In the genomic region with DNA sequence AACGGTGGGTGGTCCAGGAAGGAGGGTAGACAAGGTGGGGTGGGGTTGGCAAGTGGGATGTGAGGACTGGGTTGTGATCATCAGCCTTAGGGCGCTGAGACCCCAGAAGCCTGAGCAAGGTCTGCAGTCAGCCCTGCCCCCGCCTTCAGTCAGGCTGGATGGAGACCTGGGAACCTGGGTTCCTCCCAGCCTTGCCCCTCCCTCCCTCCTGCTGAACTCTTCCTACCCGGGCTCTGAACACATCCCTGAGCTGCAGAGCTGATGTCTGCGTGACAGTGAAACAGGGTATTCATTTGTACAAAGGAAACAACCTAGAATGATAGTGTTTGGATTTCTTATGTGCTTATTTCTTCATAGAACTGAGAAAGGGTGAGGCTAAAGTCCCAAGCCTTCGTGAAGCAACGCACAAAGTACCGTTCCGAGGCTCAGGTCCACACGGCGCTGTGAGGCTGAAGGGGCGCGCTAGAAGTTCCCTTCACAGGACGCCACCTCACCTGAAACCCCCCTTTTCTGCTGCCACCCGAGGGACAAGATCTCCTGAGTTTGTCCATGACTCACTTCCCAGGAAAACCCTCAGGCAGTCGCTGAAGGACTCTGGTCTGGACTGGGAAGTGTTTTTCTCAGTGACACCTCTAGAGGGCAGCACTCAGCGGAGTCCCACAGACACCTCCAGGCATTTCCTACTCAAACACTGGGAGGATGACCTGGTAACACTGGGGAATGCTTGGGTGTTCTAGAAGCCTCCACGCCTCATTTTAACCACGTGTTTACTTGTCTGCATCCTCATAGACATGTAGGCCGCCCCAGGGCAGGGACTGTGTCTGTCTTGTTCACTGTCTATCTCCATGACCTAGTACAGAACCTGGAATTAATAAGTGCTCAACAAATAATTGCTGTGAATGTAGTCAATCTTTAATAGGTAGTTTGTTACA, we compare ENCODE assay signal across 9 cellular contexts. TPM values are rescaled to one million over a fixed set of nuclear protein-coding genes. Genes with fewer than 3 reads are reported as not detected.
DNase-seq lines count a peak whose midpoint lies in the region; ATAC-seq, FAIRE-seq and TF ChIP-seq lines count a peak whose summit lies in the region.
"Had no signal": no experiment of that assay in that cellular context is flagged by ENCODE, and none has a peak within 500 bp of the region (broad histone marks: within the 10 kb centered on the region; RNA-seq: fewer than 3 reads in every experiment).

No MANE protein-coding gene starts in this region.

- H3K36me3 ChIP-seq in astrocyte (ENCODE audit: insufficient read depth, low read length) = no peaks in the 10 kb centered on the region

- FAIRE-seq in astrocyte (lab: Jason Lieb, UNC) = peak; percentile 93

- H3K4me2 ChIP-seq in astrocyte (ENCODE audit: low read length) = no peak overlapping the region

- no peaks in the 10 kb centered on the region for H3K36me3 Mint-ChIP-seq in astrocyte (ENCODE audit: low read depth, unreplicated experiment)
- H3K36me3 Mint-ChIP-seq: activated naive CD4-positive, alpha-beta T cell treated with anti-CD3 and anti-CD28 coated beads, Interleukin-2, amount 50 U/mL, for 24 hours had no signal

- H3K27ac ChIP-seq in astrocyte (ENCODE audit: low read depth, low read length) = no peak overlapping the region

- no peak overlapping the region for H3K27ac Mint-ChIP-seq in astrocyte (ENCODE audit: unreplicated experiment)
- H3K27ac Mint-ChIP-seq: activated naive CD4-positive, alpha-beta T cell treated with anti-CD3 and anti-CD28 coated beads, Interleukin-2, amount 50 U/mL, for 24 hours had no signal

- TF ChIP-seq CTCF in LNCaP clone FGC (IDR thresholded peaks at IDR 0.05; ENCODE audit: control insufficient read depth, extremely low read depth, insufficient read depth) (peak; percentile 60), astrocyte (IDR thresholded peaks at IDR 0.05; ENCODE audit: insufficient read depth, low read depth, low read length) (peak; percentile 67)

- H3K9me3 ChIP-seq in astrocyte (ENCODE audit: insufficient read depth, low read depth, low read length) = no peaks in the 10 kb centered on the region

- no peaks in the 10 kb centered on the region for H4K20me1 ChIP-seq in astrocyte (ENCODE audit: insufficient read depth, low read length)

- peaks cover 8% of the 10 kb centered on the region for H3K27me3 ChIP-seq in astrocyte (ENCODE audit: insufficient read depth, low read length)

- H3K4me1 Mint-ChIP-seq in astrocyte (ENCODE audit: low read depth, unreplicated experiment) = no peaks in the 10 kb centered on the region
- H3K4me1 Mint-ChIP-seq: activated naive CD4-positive, alpha-beta T cell treated with anti-CD3 and anti-CD28 coated beads, Interleukin-2, amount 50 U/mL, for 24 hours had no signal

- peaks cover 1% of the 10 kb centered on the region for H3K9me3 Mint-ChIP-seq in astrocyte (ENCODE audit: unreplicated experiment)
- H3K9me3 Mint-ChIP-seq: activated naive CD4-positive, alpha-beta T cell treated with anti-CD3 and anti-CD28 coated beads, Interleukin-2, amount 50 U/mL, for 24 hours had no signal

- DNase-seq in DMS153 treated with DMSO at 0.1 percent for 48 hours (lab: John Stamatoyannopoulos, UW; ENCODE audit: unreplicated experiment) (peak; percentile 18), LNCaP clone FGC (ENCODE audit: low read depth) (no peak), T follicular helper cell (ENCODE audit: low read depth) (peak; percentile 24), astrocyte (ENCODE audit: low read depth) (no peak), iPS DF 4.7 (ENCODE audit: extremely low read depth, low spot score) (peak; percentile 58), DMS79 (lab: John Stamatoyannopoulos, UW) (no peak)
- DNase-seq in stimulated activated CD4-positive, alpha-beta T cell treated with anti-CD3 and anti-CD28 coated beads, Interleukin-1b, Interleukin-23, amount 100 ng/mL, for 4 hours (ENCODE audit: low read depth in 2 of 2) = peak; percentile 13 to 31

- no peak overlapping the region for H2AFZ ChIP-seq in astrocyte (ENCODE audit: low read depth, low read length)

- peaks cover 19% of the 10 kb centered on the region for H3K27me3 Mint-ChIP-seq in astrocyte (ENCODE audit: low read depth, unreplicated experiment)

- no peaks in the 10 kb centered on the region for H3K79me2 ChIP-seq in astrocyte (ENCODE audit: insufficient read depth, low read length)

- H3K4me1 ChIP-seq in astrocyte (ENCODE audit: insufficient read depth, low read length) = no peaks in the 10 kb centered on the region

- H3K4me3 ChIP-seq in LNCaP clone FGC (ENCODE audit: low read depth, low read length) (no peak overlapping the region), astrocyte (ENCODE audit: insufficient read depth, low read depth, low read length) (no peak overlapping the region)

- peak; percentile 87 for ATAC-seq in GM21526 (IDR thresholded peaks at IDR 0.05; ENCODE audit: low FRiP score, unreplicated experiment)

- H3K9ac ChIP-seq in astrocyte (ENCODE audit: low read length) = no peak overlapping the region

- H3K4me3 Mint-ChIP-seq in astrocyte (ENCODE audit: unreplicated experiment) = no peak overlapping the region
- H3K4me3 Mint-ChIP-seq: activated naive CD4-positive, alpha-beta T cell treated with anti-CD3 and anti-CD28 coated beads, Interleukin-2, amount 50 U/mL, for 24 hours had no signal

RNA-seq across cellular contexts. Expression of gene GSTA5, which starts 1.2 kb away (rescaled TPM):
- total RNA-seq in astrocyte = not detected in 2 replicates

RNA-seq across cellular contexts. Expression of gene GSTA1, which starts 35.8 kb away (rescaled TPM):
- 0.38 and 0.39 TPM in 2 replicates for total RNA-seq in astrocyte

Comparison
In these comparisons a context has a peak if more than half of its experiments do, and no peak if none do; other contexts are left out.
1. DNase-seq: peak in DMS153 treated with DMSO at 0.1 percent for 48 hours (single experiment), T follicular helper cell (single experiment), iPS DF 4.7 (single experiment) and stimulated activated CD4-positive, alpha-beta T cell treated with anti-CD3 and anti-CD28 coated beads, Interleukin-1b, Interleukin-23, amount 100 ng/mL, for 4 hours (2 of 2); none in LNCaP clone FGC (single experiment), astrocyte (single experiment) and DMS79 (single experiment).